13 cellular contexts compared by ENCODE assay signal in genomic region chr12:83015390-83016225, GRCh38.
DNase-seq lines count a peak whose midpoint lies in the region; ATAC-seq and TF ChIP-seq lines count a peak whose summit lies in the region.
"Had no signal": no experiment of that assay in that cellular context is flagged by ENCODE, and none has a peak within 500 bp of the region (broad histone marks: within the 10 kb centered on the region; RNA-seq: fewer than 3 reads in every experiment).

No MANE protein-coding gene starts in this region.

- intact Hi-C loops in aorta (cut with DNase I), result no loop called here
- intact Hi-C loops in activated T-helper 1 cell treated with anti-CD3 and anti-CD28 coated beads, Interleukin-12 subunit alpha, Interleukin-12 subunit beta, Interleukin-2, Interleukin-4 antibody, amounts not matched to agents 30 ng/mL and 10 ng/mL and 1 ng/mL, durations not matched to agents 14 hours and 24 hours and 36 hours (cut with micrococcal nuclease), result no loop called here

- H3K27ac ChIP-seq in aorta (ENCODE audit: low read depth in 1 of 2, low read length in 2 of 2), result no peak overlapping the region

- H3K4me1 ChIP-seq in aorta (ENCODE audit: control insufficient read depth in 1 of 2, insufficient read depth in 2 of 2, low read length in 2 of 2), result peaks cover 0 to 4% of the 10 kb centered on the region in 2 donors
- H3K4me1 ChIP-seq in HAP-1, result peaks cover 3% of the 10 kb centered on the region

- no peak overlapping the region for H3K4me3 Mint-ChIP-seq in activated T-cell treated with anti-CD3 and anti-CD28 coated beads, Interleukin-2, amount 50 U/mL, for 72 hours
- H3K4me3 Mint-ChIP-seq in activated T-helper 1 cell treated with anti-CD3 and anti-CD28 coated beads, Interleukin-12 subunit alpha, Interleukin-12 subunit beta, Interleukin-2, Interleukin-4 antibody, amounts not matched to agents 30 ng/mL and 10 ng/mL and 1 ng/mL, durations not matched to agents 14 hours and 24 hours and 36 hours, result no peak overlapping the region
- H3K4me3 Mint-ChIP-seq: IgD-negative memory B cell had no signal

- peak; percentile 50 to 73 for ATAC-seq in activated T-cell treated with anti-CD3 and anti-CD28 coated beads, Interleukin-2, amount 50 U/mL, for 72 hours (replicated peaks in 1 of 2)
- ATAC-seq in aorta (ENCODE audit: low FRiP score), result no peak
- ATAC-seq: naive thymus-derived CD8-positive, alpha-beta T cell had no signal

- peaks cover 4 to 5% of the 10 kb centered on the region in 2 donors for H3K9me3 Mint-ChIP-seq in activated T-cell treated with anti-CD3 and anti-CD28 coated beads, Interleukin-2, amount 50 U/mL, for 72 hours
- peaks cover 7% of the 10 kb centered on the region for H3K9me3 Mint-ChIP-seq in activated T-helper 1 cell treated with anti-CD3 and anti-CD28 coated beads, Interleukin-12 subunit alpha, Interleukin-12 subunit beta, Interleukin-2, Interleukin-4 antibody, amounts not matched to agents 30 ng/mL and 10 ng/mL and 1 ng/mL, durations not matched to agents 14 hours and 24 hours and 36 hours

- H3K9me3 ChIP-seq in aorta (ENCODE audit: control insufficient read depth, low read length) (no peaks in the 10 kb centered on the region), HAP-1 (peaks cover 2% of the 10 kb centered on the region; the same call in 1 of the 2 replicates)

- H3K27me3 ChIP-seq in aorta (ENCODE audit: control insufficient read depth in 1 of 2, insufficient read depth in 2 of 2, low read length in 1 of 2) (no peaks in the 10 kb centered on the region), HAP-1 (ENCODE audit: low read depth) (no peaks in the 10 kb centered on the region)

- peaks cover 4 to 6% of the 10 kb centered on the region in 2 donors for H3K36me3 Mint-ChIP-seq in activated T-cell treated with anti-CD3 and anti-CD28 coated beads, Interleukin-2, amount 50 U/mL, for 72 hours (ENCODE audit: insufficient read depth in 2 of 2)
- no peaks in the 10 kb centered on the region for H3K36me3 Mint-ChIP-seq in activated T-helper 1 cell treated with anti-CD3 and anti-CD28 coated beads, Interleukin-12 subunit alpha, Interleukin-12 subunit beta, Interleukin-2, Interleukin-4 antibody, amounts not matched to agents 30 ng/mL and 10 ng/mL and 1 ng/mL, durations not matched to agents 14 hours and 24 hours and 36 hours (ENCODE audit: low read depth)

- no peak overlapping the region for H3K27ac Mint-ChIP-seq in activated T-cell treated with anti-CD3 and anti-CD28 coated beads, Interleukin-2, amount 50 U/mL, for 72 hours
- H3K27ac Mint-ChIP-seq in activated T-helper 1 cell treated with anti-CD3 and anti-CD28 coated beads, Interleukin-12 subunit alpha, Interleukin-12 subunit beta, Interleukin-2, Interleukin-4 antibody, amounts not matched to agents 30 ng/mL and 10 ng/mL and 1 ng/mL, durations not matched to agents 14 hours and 24 hours and 36 hours, result no peak overlapping the region
- H3K27ac Mint-ChIP-seq: IgD-negative memory B cell; naive thymus-derived CD8-positive, alpha-beta T cell had no signal

- no peak for TF ChIP-seq CTCF in cardiac fibroblast (IDR thresholded peaks at IDR 0.05; ENCODE audit: low read depth, low read length)

- H3K4me3 ChIP-seq in cardiac fibroblast (replicated peaks in 1 of 2; ENCODE audit: low read depth in 2 of 2, low read length in 2 of 2) (peak overlapping the region; percentile 32 to 36), aorta (ENCODE audit: low read length in 2 of 2) (peak overlapping the region; percentile 16 to 67), HAP-1 (no peak overlapping the region)

- in situ Hi-C loops in HAP-1 (cut with MboI; ENCODE audit: low sequenced_read_pairs), result loop anchor here (25.0 kb wide), 2 partner anchors 328 to 797 kb away; partner anchors contain the start of gene TMTC2

- H3K36me3 ChIP-seq in aorta (ENCODE audit: control insufficient read depth in 1 of 2, insufficient read depth in 2 of 2, low read length in 1 of 2), result no peaks in the 10 kb centered on the region
- no peaks in the 10 kb centered on the region for H3K36me3 ChIP-seq in HAP-1 (replicated peaks)

- 25 to 32% methylated on average over 8 of the region's 8 CpGs for WGBS in aorta, 2 donors

- DNase-seq in activated T-cell treated with anti-CD3 and anti-CD28 coated beads, Interleukin-2, amount 50 U/mL, for 72 hours, result peak in 1 of 2 donors; percentile 2
- DNase-seq in activated T-cell treated with anti-CD3 and anti-CD28 coated beads, Interleukin-2, amount 50 U/mL, for 48 hours, result no peak
- peak in 1 of 2 donors; percentile 49 for DNase-seq in cardiac fibroblast (ENCODE audit: low read depth in 2 of 2)
- DNase-seq in lung microvascular endothelial cell (ENCODE audit: low read depth in 2 of 2), result peak; percentile 33 to 44
- DNase-seq in aorta, result no peak
- DNase-seq in activated T-helper 1 cell treated with anti-CD3 and anti-CD28 coated beads, Interleukin-12 subunit alpha, Interleukin-12 subunit beta, Interleukin-2, Interleukin-4 antibody, amounts not matched to agents 30 ng/mL and 10 ng/mL and 1 ng/mL, durations not matched to agents 14 hours and 24 hours and 36 hours (ENCODE audit: low spot score), result no peak
- DNase-seq in DMS114 treated with DMSO at 0.1 percent for 48 hours (lab: John Stamatoyannopoulos, UW; ENCODE audit: unreplicated experiment), result no peak
- DNase-seq in HAP-1 (ENCODE audit: low spot score in 2 of 2), result no peak
- DNase-seq: activated gamma-delta T cell; erythroblast; naive thymus-derived CD8-positive, alpha-beta T cell; NCI-H524 treated with DMSO at 0.1 percent for 48 hours had no signal

- H3K4me1 Mint-ChIP-seq in activated T-cell treated with anti-CD3 and anti-CD28 coated beads, Interleukin-2, amount 50 U/mL, for 72 hours (ENCODE audit: low read depth), result no peaks in the 10 kb centered on the region
- peaks cover 8% of the 10 kb centered on the region for H3K4me1 Mint-ChIP-seq in activated T-helper 1 cell treated with anti-CD3 and anti-CD28 coated beads, Interleukin-12 subunit alpha, Interleukin-12 subunit beta, Interleukin-2, Interleukin-4 antibody, amounts not matched to agents 30 ng/mL and 10 ng/mL and 1 ng/mL, durations not matched to agents 14 hours and 24 hours and 36 hours (ENCODE audit: low read depth)
- H3K4me1 Mint-ChIP-seq: IgD-negative memory B cell had no signal

- H3K27me3 Mint-ChIP-seq in activated T-cell treated with anti-CD3 and anti-CD28 coated beads, Interleukin-2, amount 50 U/mL, for 72 hours (ENCODE audit: low read depth), result no peaks in the 10 kb centered on the region
- H3K27me3 Mint-ChIP-seq in activated T-helper 1 cell treated with anti-CD3 and anti-CD28 coated beads, Interleukin-12 subunit alpha, Interleukin-12 subunit beta, Interleukin-2, Interleukin-4 antibody, amounts not matched to agents 30 ng/mL and 10 ng/mL and 1 ng/mL, durations not matched to agents 14 hours and 24 hours and 36 hours (ENCODE audit: insufficient read depth), result no peaks in the 10 kb centered on the region
- H3K27me3 Mint-ChIP-seq: IgD-negative memory B cell; naive thymus-derived CD8-positive, alpha-beta T cell had no signal

Comparison
In these comparisons a context has a peak if more than half of its experiments do, and no peak if none do; other contexts are left out.
1. DNase-seq: peak in lung microvascular endothelial cell (2 of 2); none in activated T-cell treated with anti-CD3 and anti-CD28 coated beads, Interleukin-2, amount 50 U/mL, for 48 hours (0 of 2), aorta (0 of 2), activated T-helper 1 cell treated with anti-CD3 and anti-CD28 coated beads, Interleukin-12 subunit alpha, Interleukin-12 subunit beta, Interleukin-2, Interleukin-4 antibody, amounts not matched to agents 30 ng/mL and 10 ng/mL and 1 ng/mL, durations not matched to agents 14 hours and 24 hours and 36 hours (single experiment), DMS114 treated with DMSO at 0.1 percent for 48 hours (single experiment) and HAP-1 (0 of 2).